In genomic region chr4:112327950-112328349, GRCh38 we compare ENCODE assay signal across 8 cellular contexts. TPM values are rescaled to one million over a fixed set of nuclear protein-coding genes. Genes with fewer than 3 reads are reported as not detected.
DNase-seq lines count a peak whose midpoint lies in the region; ATAC-seq lines count a peak whose summit lies in the region.

No MANE protein-coding gene starts in this region.

- POLR2A ChIA-PET in activated CD4-positive, alpha-beta T cell treated with anti-CD3 and anti-CD28 coated beads for 36 hours (lab: Charles Lee), result no interaction called here

- ATAC-seq in activated CD4-positive, alpha-beta T cell treated with anti-CD3 and anti-CD28 coated beads for 36 hours, result peak; percentile 47
- ATAC-seq in GM19455 (IDR thresholded peaks at IDR 0.05; ENCODE audit: unreplicated experiment) (peak; percentile 88), HG03354 (IDR thresholded peaks at IDR 0.05; ENCODE audit: poor library complexity, severe bottlenecking, unreplicated experiment) (peak; percentile 88)

- CTCF ChIA-PET in activated CD4-positive, alpha-beta T cell treated with anti-CD3 and anti-CD28 coated beads for 36 hours (lab: Charles Lee), result interaction anchor here (0.9 to 5.7 kb wide), 5 partner anchors 182 to 438 kb away, joined by 3 to 34 read pairs (median 5); no protein-coding TSS in a partner anchor

- H3K27ac Mint-ChIP-seq in activated CD4-positive, alpha-beta T cell treated with anti-CD3 and anti-CD28 coated beads for 36 hours, result no peak overlapping the region
- no peak overlapping the region for H3K27ac Mint-ChIP-seq in activated T-helper 1 cell treated with anti-CD3 and anti-CD28 coated beads, Interleukin-12 subunit alpha, Interleukin-12 subunit beta, Interleukin-2, Interleukin-4 antibody, amounts not matched to agents 30 ng/mL and 10 ng/mL and 1 ng/mL, durations not matched to agents 14 hours and 24 hours and 36 hours

- H3K9me3 Mint-ChIP-seq in activated CD4-positive, alpha-beta T cell treated with anti-CD3 and anti-CD28 coated beads for 36 hours (ENCODE audit: low read depth), result no peaks in the 10 kb centered on the region
- H3K9me3 Mint-ChIP-seq in activated T-helper 1 cell treated with anti-CD3 and anti-CD28 coated beads, Interleukin-12 subunit alpha, Interleukin-12 subunit beta, Interleukin-2, Interleukin-4 antibody, amounts not matched to agents 30 ng/mL and 10 ng/mL and 1 ng/mL, durations not matched to agents 14 hours and 24 hours and 36 hours, result no peaks in the 10 kb centered on the region

- H3K36me3 Mint-ChIP-seq in activated CD4-positive, alpha-beta T cell treated with anti-CD3 and anti-CD28 coated beads for 36 hours (ENCODE audit: low read depth), result peaks cover 3% of the 10 kb centered on the region
- peaks cover 11% of the 10 kb centered on the region for H3K36me3 Mint-ChIP-seq in activated T-helper 1 cell treated with anti-CD3 and anti-CD28 coated beads, Interleukin-12 subunit alpha, Interleukin-12 subunit beta, Interleukin-2, Interleukin-4 antibody, amounts not matched to agents 30 ng/mL and 10 ng/mL and 1 ng/mL, durations not matched to agents 14 hours and 24 hours and 36 hours (ENCODE audit: low read depth)

- H3K4me3 Mint-ChIP-seq in activated CD4-positive, alpha-beta T cell treated with anti-CD3 and anti-CD28 coated beads for 36 hours, result no peak overlapping the region
- no peak overlapping the region for H3K4me3 Mint-ChIP-seq in activated T-helper 1 cell treated with anti-CD3 and anti-CD28 coated beads, Interleukin-12 subunit alpha, Interleukin-12 subunit beta, Interleukin-2, Interleukin-4 antibody, amounts not matched to agents 30 ng/mL and 10 ng/mL and 1 ng/mL, durations not matched to agents 14 hours and 24 hours and 36 hours

- no peaks in the 10 kb centered on the region for H3K27me3 Mint-ChIP-seq in activated CD4-positive, alpha-beta T cell treated with anti-CD3 and anti-CD28 coated beads for 36 hours
- H3K27me3 Mint-ChIP-seq in activated T-helper 1 cell treated with anti-CD3 and anti-CD28 coated beads, Interleukin-12 subunit alpha, Interleukin-12 subunit beta, Interleukin-2, Interleukin-4 antibody, amounts not matched to agents 30 ng/mL and 10 ng/mL and 1 ng/mL, durations not matched to agents 14 hours and 24 hours and 36 hours (ENCODE audit: insufficient read depth), result no peaks in the 10 kb centered on the region

- intact Hi-C loops in activated CD4-positive, alpha-beta T cell treated with anti-CD3 and anti-CD28 coated beads for 36 hours (cut with DNase I, micrococcal nuclease), result loop anchor here (1.0 to 10.0 kb wide), 5 partner anchors 195 to 439 kb away; no protein-coding TSS in a partner anchor
- intact Hi-C loops in activated T-helper 1 cell treated with anti-CD3 and anti-CD28 coated beads, Interleukin-12 subunit alpha, Interleukin-12 subunit beta, Interleukin-2, Interleukin-4 antibody, amounts not matched to agents 30 ng/mL and 10 ng/mL and 1 ng/mL, durations not matched to agents 14 hours and 24 hours and 36 hours (cut with micrococcal nuclease), result loop anchor here (1.0 to 5.0 kb wide), 6 partner anchors 195 to 624 kb away; partner anchors contain the start of gene ZGRF1

- DNase-seq in activated CD4-positive, alpha-beta T cell treated with anti-CD3 and anti-CD28 coated beads for 36 hours, result peak; percentile 20
- no peak for DNase-seq in activated CD4-positive, alpha-beta T cell treated with anti-CD3 and anti-CD28 coated beads for 4 hours
- DNase-seq in NCI-H526 (lab: John Stamatoyannopoulos, UW) (peak; percentile 47 to 75), cerebellar cortex (ENCODE audit: low spot score) (peak; percentile 68), middle frontal gyrus (ENCODE audit: extremely low spot score, low spot score) (peak; percentile 24)
- DNase-seq in activated T-helper 1 cell treated with anti-CD3 and anti-CD28 coated beads, Interleukin-12 subunit alpha, Interleukin-12 subunit beta, Interleukin-2, Interleukin-4 antibody, amounts not matched to agents 30 ng/mL and 10 ng/mL and 1 ng/mL, durations not matched to agents 14 hours and 24 hours and 36 hours (ENCODE audit: low spot score), result no peak

- peaks cover 4% of the 10 kb centered on the region for H3K4me1 Mint-ChIP-seq in activated CD4-positive, alpha-beta T cell treated with anti-CD3 and anti-CD28 coated beads for 36 hours
- peaks cover 10% of the 10 kb centered on the region for H3K4me1 Mint-ChIP-seq in activated T-helper 1 cell treated with anti-CD3 and anti-CD28 coated beads, Interleukin-12 subunit alpha, Interleukin-12 subunit beta, Interleukin-2, Interleukin-4 antibody, amounts not matched to agents 30 ng/mL and 10 ng/mL and 1 ng/mL, durations not matched to agents 14 hours and 24 hours and 36 hours (ENCODE audit: low read depth)

RNA-seq across cellular contexts. Expression of gene ALPK1, which starts 30.8 kb away (rescaled TPM):
- total RNA-seq in activated CD4-positive, alpha-beta T cell treated with anti-CD3 and anti-CD28 coated beads for 36 hours, result 10 to 100 TPM; 23.2 to 24.3 TPM
- 8.7 and 9.7 TPM in 2 replicates for total RNA-seq in activated T-helper 1 cell treated with anti-CD3 and anti-CD28 coated beads, Interleukin-12 subunit alpha, Interleukin-12 subunit beta, Interleukin-2, Interleukin-4 antibody, amounts not matched to agents 30 ng/mL and 10 ng/mL and 1 ng/mL, durations not matched to agents 14 hours and 24 hours and 36 hours

RNA-seq across cellular contexts. Expression of gene TIFA, which starts 42.2 kb away (rescaled TPM):
- total RNA-seq in activated CD4-positive, alpha-beta T cell treated with anti-CD3 and anti-CD28 coated beads for 36 hours, result 10 to 100 TPM; 41.7 to 54.3 TPM
- total RNA-seq in activated T-helper 1 cell treated with anti-CD3 and anti-CD28 coated beads, Interleukin-12 subunit alpha, Interleukin-12 subunit beta, Interleukin-2, Interleukin-4 antibody, amounts not matched to agents 30 ng/mL and 10 ng/mL and 1 ng/mL, durations not matched to agents 14 hours and 24 hours and 36 hours, result 33.7 and 34.6 TPM in 2 replicates

Comparison
In these comparisons a context has a peak if more than half of its experiments do, and no peak if none do; other contexts are left out.
1. DNase-seq: peak in activated CD4-positive, alpha-beta T cell treated with anti-CD3 and anti-CD28 coated beads for 36 hours (single experiment), NCI-H526 (2 of 2), cerebellar cortex (single experiment) and middle frontal gyrus (single experiment); none in activated CD4-positive, alpha-beta T cell treated with anti-CD3 and anti-CD28 coated beads for 4 hours (0 of 2) and activated T-helper 1 cell treated with anti-CD3 and anti-CD28 coated beads, Interleukin-12 subunit alpha, Interleukin-12 subunit beta, Interleukin-2, Interleukin-4 antibody, amounts not matched to agents 30 ng/mL and 10 ng/mL and 1 ng/mL, durations not matched to agents 14 hours and 24 hours and 36 hours (single experiment).
2. Peak in every context shown above with its lines, with median percentiles within 50 percentile points of each other: ATAC-seq.